In genomic region chr2:60756097-60757087, GRCh38 we compare ENCODE assay signal across 8 cellular contexts. TPM values are rescaled to one million over a fixed set of nuclear protein-coding genes. Genes with fewer than 3 reads are reported as not detected.
A peak's percentile ranks its signal among the peaks of the same experiment; 100 is the strongest.
DNase-seq lines count a peak whose midpoint lies in the region; ATAC-seq and TF ChIP-seq lines count a peak whose summit lies in the region.

Gene PAPOLG (plus strand): TSS chr2:60756268. CDS start chr2:60756479, 211 bp downstream.

- H3K9me3 ChIP-seq in left ventricle myocardium inferior (replicated peaks): no peaks in the 10 kb centered on the region
- no peaks in the 10 kb centered on the region for H3K9me3 ChIP-seq in prostate gland

- intact Hi-C loops in T-helper 1 cell treated with Interleukin-12 subunit alpha and Interleukin-12 subunit beta and Interleukin-4 antibody, amounts not matched to agents 30 ng/mL and 1 ng/mL, for 36 hours (cut with micrococcal nuclease): loop anchor here (1.0 to 2.0 kb wide), 15 partner anchors 49 to 1948 kb away; partner anchors contain the start of genes B3GNT2, CCT4, EHBP1 and FAM161A
- intact Hi-C loops in left ventricle myocardium inferior (cut with micrococcal nuclease) (no loop called here), prostate gland (cut with DNase I) (no loop called here)

- H3K27me3 ChIP-seq in left ventricle myocardium inferior (ENCODE audit: low read depth) (no peaks in the 10 kb centered on the region), prostate gland (replicated peaks; ENCODE audit: insufficient read depth) (no peaks in the 10 kb centered on the region)

- TF ChIP-seq CTCF in GM13976 (IDR thresholded peaks at IDR 0.05; ENCODE audit: borderline replicate concordance, control extremely low read depth, extremely low read depth, insufficient read depth, missing control alignments) (no peak), left ventricle myocardium inferior (IDR thresholded peaks at IDR 0.05; ENCODE audit: borderline replicate concordance) (no peak), prostate gland (IDR thresholded peaks at IDR 0.05) (no peak)

- H3K4me3 ChIP-seq in left ventricle myocardium inferior (peak within 1 kb of the TSS; percentile 97), prostate gland (peak within 1 kb of the TSS; percentile 78 to 91), urinary bladder (ENCODE audit: low read depth, low read length) (peak within 1 kb of the TSS; percentile 81)

- ATAC-seq in HG02870 (IDR thresholded peaks at IDR 0.05; ENCODE audit: unreplicated experiment): peak; percentile 98

- H3K36me3 ChIP-seq in left ventricle myocardium inferior: peaks cover 15% of the 10 kb centered on the region
- H3K36me3 ChIP-seq in prostate gland: no peaks in the 10 kb centered on the region
- peaks cover 2% of the 10 kb centered on the region for H3K36me3 ChIP-seq in urinary bladder (ENCODE audit: insufficient read depth)

- peak; percentile 83 for TF ChIP-seq POLR2A in prostate gland (IDR thresholded peaks at IDR 0.05)

- H3K4me1 ChIP-seq in left ventricle myocardium inferior (peaks cover 42% of the 10 kb centered on the region), prostate gland (replicated peaks) (no peaks in the 10 kb centered on the region), urinary bladder (ENCODE audit: insufficient read depth) (peaks cover 3% of the 10 kb centered on the region)

- WGBS in prostate gland: under 1% methylated on average over 58 of the region's 58 CpGs
- under 1% methylated on average over 58 of the region's 58 CpGs for WGBS in urinary bladder

- in situ Hi-C loops in GM13976 (cut with MboI; ENCODE audit: low sequenced_read_pairs, unreplicated experiment): no loop called here

- H3K27ac ChIP-seq in left ventricle myocardium inferior (replicated peaks) (peak within 1 kb of the TSS; percentile 91), prostate gland (peak within 1 kb of the TSS; percentile 92 to 97), urinary bladder (ENCODE audit: low read depth) (peak within 1 kb of the TSS; percentile 85)

- DNase-seq in GM13976 (ENCODE audit: low spot score) (peak; percentile 98), NCI-H146 treated with DMSO at 0.1 percent for 48 hours (lab: John Stamatoyannopoulos, UW; ENCODE audit: unreplicated experiment) (peak; percentile 88), amniotic stem cell (lab: John Stamatoyannopoulos, UW) (peak; percentile 93), left ventricle myocardium inferior (peak; percentile 97), prostate gland (ENCODE audit: low spot score) (peak; percentile 95)

RNA-seq across cellular contexts. Expression of gene PAPOLG, which starts in this region (rescaled TPM):
- total RNA-seq in T-helper 1 cell treated with Interleukin-12 subunit alpha and Interleukin-12 subunit beta and Interleukin-4 antibody, amounts not matched to agents 30 ng/mL and 1 ng/mL, for 36 hours: 21.8 and 21.9 TPM in 2 replicates
- 6.9 TPM for total RNA-seq in left ventricle myocardium inferior
- total RNA-seq in prostate gland: 10 to 100 TPM; 12.7 to 18.9 TPM
- total RNA-seq in urinary bladder: 31.9 TPM
- 7.4 TPM for polyA plus RNA-seq in urinary bladder

Comparison
In these comparisons a context has a peak if more than half of its experiments do, and no peak if none do; other contexts are left out.
1. Peak in every context shown above with its lines: DNase-seq, ATAC-seq, H3K4me3 ChIP-seq and H3K27ac ChIP-seq.